Comparison of ENCODE assay signal across 1 cellular context in the genomic region with DNA sequence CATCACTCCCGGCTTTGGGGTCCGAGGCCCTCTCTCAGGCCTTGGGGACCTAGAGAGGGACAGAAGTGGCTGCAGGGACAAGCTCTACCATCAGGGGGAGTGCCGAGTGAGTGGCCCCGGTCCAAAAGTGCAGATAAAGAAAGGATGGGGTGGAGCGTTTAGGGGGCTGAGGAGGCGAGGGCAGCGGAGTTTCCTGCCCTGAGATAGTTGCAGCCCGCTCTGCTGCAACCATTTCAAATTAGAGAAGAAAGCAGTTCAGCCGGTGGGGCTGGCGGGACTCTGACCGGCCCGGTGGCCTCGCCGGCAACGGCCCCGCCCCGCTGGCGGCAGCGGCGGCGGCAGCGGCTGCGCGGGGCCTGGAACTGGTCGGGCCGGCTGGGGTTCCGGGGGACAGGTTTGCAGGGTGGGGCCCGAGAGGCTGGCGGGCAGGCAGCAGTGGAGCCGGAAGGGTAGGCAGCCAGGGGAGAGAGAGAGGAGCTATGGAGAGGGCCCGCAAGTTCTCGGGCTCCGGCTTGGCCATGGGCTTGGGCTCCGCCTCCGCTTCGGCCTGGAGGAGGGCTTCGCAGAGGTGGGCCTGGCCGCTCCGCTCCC.
TF ChIP-seq lines count a peak whose summit lies in the region.

No MANE protein-coding gene starts in this region.

TF ChIP-seq in H1, 55 proteins besides CTCF, POLR2A, EP300 and RAD21:
- TF ChIP-seq PHF8 (conservative IDR thresholded peaks at IDR 0.05; ENCODE audit: low read depth, low read length) (peak; percentile 25; the same call in 1 of the 2 replicates), ASH2L (IDR thresholded peaks at IDR 0.05; ENCODE audit: low read length) (peak; percentile 28), CREB1 (IDR thresholded peaks at IDR 0.05) (no peak)
TF ChIP-seq in H1: peak in this region for 2.
